Comparison of ENCODE assay signal across 8 cellular contexts in the genomic region with DNA sequence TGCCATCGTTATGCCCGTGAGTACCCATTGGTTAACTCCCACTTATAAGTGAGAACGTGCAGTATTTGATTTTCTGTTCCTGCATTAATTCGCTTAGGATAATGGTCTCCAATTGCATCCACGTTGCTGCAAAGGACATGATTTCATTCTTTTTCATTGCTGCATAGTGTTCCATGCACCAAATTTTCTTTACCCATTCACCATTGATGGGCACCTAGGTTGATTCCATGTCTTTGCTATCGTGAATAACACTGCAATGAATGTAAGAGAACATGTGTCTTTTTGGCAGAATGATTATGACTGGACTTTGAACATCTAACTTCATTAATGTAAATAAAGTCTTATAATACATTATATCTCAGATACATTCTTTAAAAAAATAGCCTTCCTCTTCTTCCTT.
"Had no signal": no experiment of that assay in that cellular context is flagged by ENCODE, and none has a peak within 500 bp of the region (broad histone marks: within the 10 kb centered on the region; RNA-seq: fewer than 3 reads in every experiment).

No MANE protein-coding gene starts in this region.

- DNase-seq: GDM1, GF-D8 had no signal

- FAIRE-seq: G401.6, GM12878, GM12891, GM12892, GM18507, GM19239 had no signal

- ATAC-seq: GM12878 had no signal

- H3K4me3 ChIP-seq: GM12878 had no signal
